9 cellular contexts compared by ENCODE assay signal in the genomic region with DNA sequence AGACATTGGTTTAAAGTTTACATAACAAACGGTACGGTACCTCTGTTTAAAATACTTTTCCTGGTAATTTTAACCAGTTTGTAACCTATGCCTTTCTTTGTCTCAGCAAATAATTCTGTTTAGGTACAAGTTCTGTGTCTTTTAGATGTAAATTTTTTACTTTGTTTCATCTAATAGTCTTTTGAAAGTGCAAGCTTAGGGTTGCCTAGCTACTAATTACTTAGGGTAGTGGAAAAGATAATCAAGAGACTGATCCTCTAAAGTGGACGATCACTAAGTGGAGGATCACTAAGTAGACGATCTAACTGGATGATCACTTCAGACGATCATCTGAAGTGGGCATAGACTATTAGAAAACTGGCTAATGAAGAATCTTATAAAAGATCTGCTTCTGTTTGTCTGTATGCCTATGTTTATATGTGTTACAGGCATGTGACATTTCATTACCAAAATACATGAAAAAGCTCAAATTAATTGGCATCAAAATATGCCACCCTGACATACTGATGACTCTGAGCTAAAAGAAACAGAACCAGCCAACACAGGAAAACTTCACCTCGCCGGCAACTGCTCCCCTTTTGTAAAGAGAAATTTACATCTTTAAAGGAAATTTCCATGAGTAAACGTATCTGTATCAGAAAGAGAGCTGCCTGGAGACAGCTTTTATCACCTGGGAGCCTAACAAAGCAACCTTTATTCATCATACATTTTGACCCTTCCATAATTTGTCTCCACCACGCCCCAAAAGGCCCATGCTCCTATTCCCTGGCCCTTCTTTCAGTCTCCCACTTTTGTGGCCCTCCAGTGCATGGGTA. TPM values are rescaled to one million over a fixed set of nuclear protein-coding genes. Genes with fewer than 3 reads are reported as not detected.
A peak's percentile ranks its signal among the peaks of the same experiment; 100 is the strongest.
DNase-seq lines count a peak whose midpoint lies in the region; ATAC-seq, FAIRE-seq and TF ChIP-seq lines count a peak whose summit lies in the region.
"Had no signal": no experiment of that assay in that cellular context is flagged by ENCODE, and none has a peak within 500 bp of the region (broad histone marks: within the 10 kb centered on the region; RNA-seq: fewer than 3 reads in every experiment).

No MANE protein-coding gene starts in this region.

- TF ChIP-seq EP300 in K562 (IDR thresholded peaks at IDR 0.05; ENCODE audit: low read length): no peak

- POLR2A ChIA-PET in K562 (lab: Yijun Ruan, JAX): interaction anchor here (0.6 to 2.8 kb wide), 3 partner anchors 9 to 92 kb away, joined by 3 to 21 read pairs (median 3); a partner anchor contains a TSS

- WGBS in K562 (ENCODE audit: insufficient coverage, low coverage, missing lambda C conversion rate): 31% methylated on average over 9 of the region's 9 CpGs

- peaks cover 14% of the 10 kb centered on the region for H3K4me1 ChIP-seq in HUES48 (ENCODE audit: control insufficient read depth, insufficient read depth, low read length)
- peaks cover 10 to 11% of the 10 kb centered on the region in 2 experiments; a peak in 4 of 5 replicates for H3K4me1 ChIP-seq in K562 (replicated peaks in 1 of 2; ENCODE audit: control insufficient read depth in 2 of 2, insufficient read depth in 2 of 2, low read length in 2 of 2)
- H3K4me1 ChIP-seq in lower lobe of right lung: peaks cover 34% of the 10 kb centered on the region
- H3K4me1 ChIP-seq in uterus: peaks cover 0 to 2% of the 10 kb centered on the region in 2 donors

- intact Hi-C loops in K562 (cut with micrococcal nuclease): loop anchor here (5.0 kb wide), 3 partner anchors 34 to 249 kb away; a partner anchor contains a TSS
- intact Hi-C loops in lower lobe of right lung (cut with DNase I): no loop called here
- intact Hi-C loops in uterus (cut with DNase I; ENCODE audit: low total_unique reads): loop anchor here (10.0 kb wide), 2 partner anchors 47 to 97 kb away; a partner anchor contains a TSS

- H3K9ac ChIP-seq in HUES48 (ENCODE audit: low read depth, low read length) (no peak overlapping the region), K562 (ENCODE audit: insufficient read depth in 1 of 2, low read depth in 2 of 2, low read length in 2 of 2) (peak overlapping the region; percentile 89 to 97; a peak in 3 of 4 replicates)

- H3K27ac ChIP-seq in HUES48 (ENCODE audit: low read depth, low read length) (peak overlapping the region; percentile 70), K562 (ENCODE audit: extremely low read depth, low read depth, low read length) (peak overlapping the region; percentile 90), lower lobe of right lung (peak overlapping the region; percentile 97), uterus (peak overlapping the region; percentile 97)

- peaks cover 4% of the 10 kb centered on the region; the same call in 1 of the 2 replicates for H3K9me3 ChIP-seq in HUES48 (ENCODE audit: control insufficient read depth, insufficient read depth, low read length)
- H3K9me3 ChIP-seq in K562 (replicated peaks; ENCODE audit: control insufficient read depth, insufficient read depth, low read depth, low read length): peaks cover 6% of the 10 kb centered on the region; the same call in 1 of the 2 replicates
- no peaks in the 10 kb centered on the region for H3K9me3 ChIP-seq in lower lobe of right lung
- H3K9me3 ChIP-seq in uterus: no peaks in the 10 kb centered on the region

- TF ChIP-seq POLR2A in K562 (conservative IDR thresholded peaks at IDR 0.05): no peak
- TF ChIP-seq POLR2A in uterus (IDR thresholded peaks at IDR 0.05): no peak

- TF ChIP-seq CTCF in AG09309 (IDR thresholded peaks at IDR 0.05; ENCODE audit: control insufficient read depth, insufficient read depth, low read depth, low read length, missing control alignments) (no peak), K562 (IDR thresholded peaks at IDR 0.05 in 2 of 3, conservative IDR thresholded peaks at IDR 0.05 in 1 of 3; ENCODE audit: insufficient read depth in 2 of 3, low read depth in 1 of 3, low read length in 3 of 3) (no peak), lower lobe of right lung (IDR thresholded peaks at IDR 0.05) (no peak), uterus (IDR thresholded peaks at IDR 0.05) (no peak)

- H3K9me1 ChIP-seq in K562 (ENCODE audit: control insufficient read depth, insufficient read depth, low read length): no peaks in the 10 kb centered on the region

- no TSS peak for BruUV-seq in K562 (replicated peaks; lab: Mats Ljungman, UMichigan)

- H3K79me2 ChIP-seq in K562 (ENCODE audit: control insufficient read depth, insufficient read depth, low read length): peaks cover 52% of the 10 kb centered on the region

- ATAC-seq in K562 (peak; percentile 3; the same call in 1 of the 3 replicates), lower lobe of right lung (no peak), HG03442 (IDR thresholded peaks at IDR 0.05; ENCODE audit: unreplicated experiment) (no peak), HG03439 (IDR thresholded peaks at IDR 0.05; ENCODE audit: unreplicated experiment) (no peak)

- H3K4me3 ChIP-seq in AG09309 (ENCODE audit: control insufficient read depth, low read depth, low read length): peak overlapping the region; percentile 93
- H3K4me3 ChIP-seq in HUES48 (ENCODE audit: low read depth, low read length): peak overlapping the region; percentile 55
- H3K4me3 ChIP-seq in K562: peak overlapping the region; percentile 84
- H3K4me3 ChIP-seq in lower lobe of right lung: peak overlapping the region; percentile 91
- H3K4me3 ChIP-seq in uterus: peak overlapping the region; percentile 45 to 91

- TF ChIP-seq RAD21 in K562 (CRISPR knock-in tag; conservative IDR thresholded peaks at IDR 0.05 in 1 of 2, IDR thresholded peaks at IDR 0.05 in 1 of 2): no peak

- no peaks in the 10 kb centered on the region for H4K20me1 ChIP-seq in K562 (replicated peaks; ENCODE audit: control insufficient read depth, insufficient read depth, low read length)

- FAIRE-seq in K562 (lab: Jason Lieb, UNC): no peak
- FAIRE-seq: frontal cortex had no signal

- H3K4me2 ChIP-seq in K562 (ENCODE audit: insufficient read depth, low read length): peak overlapping the region; percentile 93

- no peak for DNase-seq in AG09309 (ENCODE audit: low read depth)
- DNase-seq in K562 (ENCODE audit: extremely low read depth in 1 of 4, low spot score in 3 of 4): no peak
- DNase-seq in lower lobe of right lung: no peak
- no peak for DNase-seq in uterus
- no peak for DNase-seq in NOMO-1 treated with dmso at 0.1 percent for 144 hours (lab: John Stamatoyannopoulos, UW; ENCODE audit: unreplicated experiment)

- CTCF ChIA-PET in K562 (lab: Yijun Ruan, JAX; ENCODE audit: low intra/inter-chr PET ratio): no interaction called here

- peak overlapping the region; percentile 94 for H2AFZ ChIP-seq in K562 (ENCODE audit: low read depth, low read length)

- H3K27me3 ChIP-seq in HUES48 (ENCODE audit: control insufficient read depth, insufficient read depth, low read length) (peaks cover 98% of the 10 kb centered on the region), K562 (ENCODE audit: control insufficient read depth in 2 of 2, insufficient read depth in 2 of 2, low read length in 2 of 2) (no peaks in the 10 kb centered on the region), lower lobe of right lung (ENCODE audit: low read depth) (no peaks in the 10 kb centered on the region), uterus (no peaks in the 10 kb centered on the region)

- in situ Hi-C loops in K562 (cut with MboI): no loop called here

- H3K36me3 ChIP-seq in HUES48 (ENCODE audit: control insufficient read depth, insufficient read depth, low read length): no peaks in the 10 kb centered on the region
- H3K36me3 ChIP-seq in K562 (ENCODE audit: control insufficient read depth, insufficient read depth, low read length): peaks cover 18% of the 10 kb centered on the region; the same call in 2 of the 3 replicates
- H3K36me3 ChIP-seq in lower lobe of right lung: no peaks in the 10 kb centered on the region
- H3K36me3 ChIP-seq in uterus: no peaks in the 10 kb centered on the region

RNA-seq across cellular contexts. Expression of a gene that starts 15.9 kb away (rescaled TPM):
- 60.0 and 63.9 TPM in 2 replicates for total RNA-seq in K562 (2011; cell fraction: chromatin; rRNA removed; ENCODE audit: low replicate concordance)
- total RNA-seq in K562 (2011; cell fraction: nucleolus; rRNA removed): 53.8 and 63.0 TPM in 2 replicates
- 56.3 and 59.8 TPM in 2 replicates for total RNA-seq in K562 (2011; cell fraction: nucleoplasm; rRNA removed)
- 14.4 and 18.6 TPM in 2 replicates for total RNA-seq in K562 (2014; rRNA removed)
- 18.8 and 19.2 TPM in 2 replicates for total RNA-seq in K562 (2014; rRNA removed; fragmentation: Illumina TruSeq; extraction: Trizol)
- total RNA-seq in K562 (2015; rRNA removed; fragmentation: Illumina TruSeq; extraction: Trizol): 17.0 and 17.8 TPM in 2 replicates
- 23.7 and 27.2 TPM in 2 replicates for total RNA-seq in K562 (2021)
- 15.9 and 18.6 TPM in 2 replicates for polyA plus RNA-seq in K562 (2011; rRNA removed)
- 16.3 and 28.5 TPM in 2 replicates for polyA plus RNA-seq in K562 (2011; cell fraction: cytosol; rRNA removed)
- polyA plus RNA-seq in K562 (2011; cell fraction: nucleus; rRNA removed): 17.6 and 26.7 TPM in 2 replicates
- polyA plus RNA-seq in K562 (2012): 24.7 and 37.0 TPM in 2 replicates
- polyA plus RNA-seq in K562 (2014; fragmentation: Illumina TruSeq; extraction: Trizol): 15.8 and 16.7 TPM in 2 replicates
- 1 to 10 TPM; 5.9 to 8.1 TPM for polyA plus RNA-seq in K562 (2014; fragmentation: Nextera tagmentation; extraction: Ambion mirVana)
- polyA plus RNA-seq in K562 (2014; rRNA removed): 10.9 and 12.2 TPM in 2 replicates
- polyA minus RNA-seq in K562 (2011; rRNA and poly(A)+ RNA removed): 55.7 and 77.7 TPM in 2 replicates
- polyA minus RNA-seq in K562 (2011; cell fraction: cytosol; rRNA and poly(A)+ RNA removed): 11.5 and 28.3 TPM in 2 replicates
- 9.7 and 17.9 TPM in 2 replicates for polyA minus RNA-seq in K562 (2011; cell fraction: nucleus; rRNA and poly(A)+ RNA removed)
- total RNA-seq in lower lobe of right lung: 104 TPM
- 100 to 1,000 TPM in 3 of 4 donors, 10 to 100 TPM in 1; 62.9 to 328 (median 215) TPM for total RNA-seq in uterus

RNA-seq across cellular contexts. Expression of a gene that starts 49.8 kb away (rescaled TPM):
- total RNA-seq in K562 (2011; cell fraction: chromatin; rRNA removed; ENCODE audit: low replicate concordance): 104 and 163 TPM in 2 replicates
- 38.5 and 42.6 TPM in 2 replicates for total RNA-seq in K562 (2011; cell fraction: nucleolus; rRNA removed)
- 74.4 and 118 TPM in 2 replicates for total RNA-seq in K562 (2011; cell fraction: nucleoplasm; rRNA removed)
- total RNA-seq in K562 (2014; rRNA removed) (27.3 and 27.8 TPM in 2 replicates), K562 (2014; rRNA removed; fragmentation: Illumina TruSeq; extraction: Trizol) (40.3 and 50.3 TPM in 2 replicates), K562 (2015; rRNA removed; fragmentation: Illumina TruSeq; extraction: Trizol) (33.8 and 35.8 TPM in 2 replicates), K562 (2021) (27.0 and 31.4 TPM in 2 replicates), lower lobe of right lung (35.1 TPM), uterus (10 to 100 TPM; 14.1 to 96.1 (median 38.9) TPM)
- polyA plus RNA-seq in K562 (2011; rRNA removed) (49.8 and 62.2 TPM in 2 replicates), K562 (2014; fragmentation: Illumina TruSeq; extraction: Trizol) (29.1 and 35.2 TPM in 2 replicates), K562 (2014; fragmentation: Nextera tagmentation; extraction: Ambion mirVana) (10 to 100 TPM; 22.8 to 22.9 TPM), K562 (2014; rRNA removed) (27.4 and 30.8 TPM in 2 replicates)
- 14.2 and 26.7 TPM in 2 replicates for polyA plus RNA-seq in K562 (2011; cell fraction: cytosol; rRNA removed)
- polyA plus RNA-seq in K562 (2011; cell fraction: nucleus; rRNA removed): 21.8 and 25.6 TPM in 2 replicates
- polyA plus RNA-seq in K562 (2012): 22.4 and 24.3 TPM in 2 replicates
- 104 and 106 TPM in 2 replicates for polyA minus RNA-seq in K562 (2011; rRNA and poly(A)+ RNA removed)
- polyA minus RNA-seq in K562 (2011; cell fraction: cytosol; rRNA and poly(A)+ RNA removed): 20.4 and 34.2 TPM in 2 replicates
- polyA minus RNA-seq in K562 (2011; cell fraction: nucleus; rRNA and poly(A)+ RNA removed): 25.0 and 32.5 TPM in 2 replicates
